22 cellular contexts compared by ENCODE assay signal in the genomic region with DNA sequence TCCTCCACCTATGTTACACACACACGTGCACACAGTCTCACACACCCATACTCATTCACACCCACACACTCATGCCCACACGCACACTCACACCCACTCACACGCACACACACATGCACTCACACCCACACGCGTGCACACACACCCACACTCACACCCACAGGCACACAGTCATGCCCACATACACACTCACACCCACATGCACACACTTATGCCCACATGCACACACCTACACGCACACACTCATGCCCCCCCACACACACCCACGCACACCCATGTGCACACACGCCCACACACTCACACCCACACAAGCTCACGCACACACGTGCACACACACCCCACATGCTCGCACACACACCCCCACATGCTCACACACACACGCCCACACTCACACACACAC.
"Had no signal": no experiment of that assay in that cellular context is flagged by ENCODE, and none has a peak within 500 bp of the region (broad histone marks: within the 10 kb centered on the region; RNA-seq: fewer than 3 reads in every experiment).

No MANE protein-coding gene starts in this region.

- H3K36me3 ChIP-seq: breast epithelium, heart left ventricle, neural progenitor cell, right atrium auricular region, tibial nerve, vagina had no signal

- H3K27me3 ChIP-seq: breast epithelium, heart left ventricle, neural progenitor cell, right atrium auricular region, tibial nerve, vagina had no signal

- H2AFZ ChIP-seq: neural progenitor cell had no signal

- H3K4me3 ChIP-seq: breast epithelium, heart left ventricle, neural progenitor cell, right atrium auricular region, tibial nerve, vagina had no signal

- ATAC-seq: activated CD8-positive, alpha-beta memory T cell treated with anti-CD3 and anti-CD28 coated beads, Interleukin-2, amount 10 ng/mL, durations not matched to agents 7 days and 5 days; activated CD8-positive, alpha-beta T cell treated with anti-CD3 and anti-CD28 coated beads, Interleukin-2, amount 10 ng/mL, durations not matched to agents 7 days and 5 days; activated naive CD8-positive, alpha-beta T cell treated with anti-CD3 and anti-CD28 coated beads, Interleukin-2, amount 50 U/mL, for 24 hours; esophagus mucosa; naive thymus-derived CD8-positive, alpha-beta T cell; WTC11 had no signal

- H3K27ac ChIP-seq: breast epithelium, heart left ventricle, neural progenitor cell, right atrium auricular region, tibial nerve, vagina had no signal

- H3K9ac ChIP-seq: neural progenitor cell had no signal

- DNase-seq: activated CD4-positive, alpha-beta T cell treated with anti-CD3 and anti-CD28 coated beads, Interleukin-2, amount 50 U/mL, for 1 hour; activated CD8-positive, alpha-beta memory T cell treated with anti-CD3 and anti-CD28 coated beads, Interleukin-2, amount 10 ng/mL, durations not matched to agents 7 days and 5 days; activated CD8-positive, alpha-beta T cell treated with anti-CD3 and anti-CD28 coated beads, Interleukin-2, amount 10 ng/mL, durations not matched to agents 7 days and 5 days; activated naive CD8-positive, alpha-beta T cell treated with anti-CD3 and anti-CD28 coated beads, Interleukin-2, amount 50 U/mL, for 24 hours; activated T-cell treated with anti-CD3 and anti-CD28 coated beads, Interleukin-2, amount 50 U/mL, for 48 hours; endodermal cell; foreskin fibroblast; heart left ventricle; midbrain; naive thymus-derived CD8-positive, alpha-beta T cell; stimulated activated CD4-positive, alpha-beta T cell treated with anti-CD3 and anti-CD28 coated beads, Interleukin-15, amount 100 ng/mL, for 24 hours; stimulated activated CD4-positive, alpha-beta T cell treated with anti-CD3 and anti-CD28 coated beads, Interleukin-2, amount 100 ng/mL, for 24 hours; stimulated activated naive CD4-positive, alpha-beta T cell treated with Interleukin-2 at 50 U/mL for 16 hours; T-helper 9 cell had no signal

- H3K4me1 ChIP-seq: breast epithelium, heart left ventricle, neural progenitor cell, right atrium auricular region, tibial nerve, vagina had no signal

- H3K4me2 ChIP-seq: neural progenitor cell had no signal

- FAIRE-seq: TTC549 had no signal

- H3K9me3 ChIP-seq: breast epithelium, heart left ventricle, right atrium auricular region, tibial nerve, vagina had no signal
